1 cellular context compared by ENCODE assay signal in genomic region chr19:3243851-3244700, GRCh38.
A peak's percentile ranks its signal among the peaks of the same experiment; 100 is the strongest.
TF ChIP-seq lines count a peak whose summit lies in the region.

No MANE protein-coding gene starts in this region.

TF ChIP-seq in HepG2, 621 proteins besides CTCF, POLR2A, EP300 and RAD21 (continued from another document):
- TF ChIP-seq ZNF800 (CRISPR knock-in tag; IDR thresholded peaks at IDR 0.05) (no peak), ZNF660 (CRISPR knock-in tag; IDR thresholded peaks at IDR 0.05; ENCODE audit: borderline replicate concordance, low read depth) (0 out of 2 replicates have a peak, but pooled peaks have one; percentile 40), ZNF768 (CRISPR knock-in tag; IDR thresholded peaks at IDR 0.05) (no peak), NFIB (CRISPR knock-in tag; IDR thresholded peaks at IDR 0.05; ENCODE audit: borderline replicate concordance) (no peak), ZBTB20 (CRISPR knock-in tag; IDR thresholded peaks at IDR 0.05; ENCODE audit: borderline replicate concordance, low read depth) (no peak; the same call in 1 of the 2 replicates), ZNF205 (CRISPR knock-in tag; IDR thresholded peaks at IDR 0.05) (no peak), ZFYVE20 (CRISPR knock-in tag; IDR thresholded peaks at IDR 0.05; ENCODE audit: borderline replicate concordance, low read depth) (no peak), ZNF577 (CRISPR knock-in tag; IDR thresholded peaks at IDR 0.05; ENCODE audit: borderline replicate concordance, low read depth) (no peak), HIC2 (CRISPR knock-in tag; IDR thresholded peaks at IDR 0.05; ENCODE audit: low read depth) (no peak), ZNF225 (CRISPR knock-in tag; IDR thresholded peaks at IDR 0.05) (no peak; the same call in 1 of the 2 replicates), RFX5 (IDR thresholded peaks at IDR 0.05; ENCODE audit: low read depth, low read length) (no peak), ZFP41 (CRISPR knock-in tag; IDR thresholded peaks at IDR 0.05; ENCODE audit: borderline replicate concordance) (no peak), ATF6 (CRISPR knock-in tag; conservative IDR thresholded peaks at IDR 0.05) (no peak)
- TF ChIP-seq, protein P1, sequence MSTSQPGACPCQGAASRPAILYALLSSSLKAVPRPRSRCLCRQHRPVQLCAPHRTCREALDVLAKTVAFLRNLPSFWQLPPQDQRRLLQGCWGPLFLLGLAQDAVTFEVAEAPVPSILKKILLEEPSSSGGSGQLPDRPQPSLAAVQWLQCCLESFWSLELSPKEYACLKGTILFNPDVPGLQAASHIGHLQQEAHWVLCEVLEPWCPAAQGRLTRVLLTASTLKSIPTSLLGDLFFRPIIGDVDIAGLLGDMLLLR (CRISPR knock-in tag; IDR thresholded peaks at IDR 0.05) = no peak
- TF ChIP-seq, protein P2, sequence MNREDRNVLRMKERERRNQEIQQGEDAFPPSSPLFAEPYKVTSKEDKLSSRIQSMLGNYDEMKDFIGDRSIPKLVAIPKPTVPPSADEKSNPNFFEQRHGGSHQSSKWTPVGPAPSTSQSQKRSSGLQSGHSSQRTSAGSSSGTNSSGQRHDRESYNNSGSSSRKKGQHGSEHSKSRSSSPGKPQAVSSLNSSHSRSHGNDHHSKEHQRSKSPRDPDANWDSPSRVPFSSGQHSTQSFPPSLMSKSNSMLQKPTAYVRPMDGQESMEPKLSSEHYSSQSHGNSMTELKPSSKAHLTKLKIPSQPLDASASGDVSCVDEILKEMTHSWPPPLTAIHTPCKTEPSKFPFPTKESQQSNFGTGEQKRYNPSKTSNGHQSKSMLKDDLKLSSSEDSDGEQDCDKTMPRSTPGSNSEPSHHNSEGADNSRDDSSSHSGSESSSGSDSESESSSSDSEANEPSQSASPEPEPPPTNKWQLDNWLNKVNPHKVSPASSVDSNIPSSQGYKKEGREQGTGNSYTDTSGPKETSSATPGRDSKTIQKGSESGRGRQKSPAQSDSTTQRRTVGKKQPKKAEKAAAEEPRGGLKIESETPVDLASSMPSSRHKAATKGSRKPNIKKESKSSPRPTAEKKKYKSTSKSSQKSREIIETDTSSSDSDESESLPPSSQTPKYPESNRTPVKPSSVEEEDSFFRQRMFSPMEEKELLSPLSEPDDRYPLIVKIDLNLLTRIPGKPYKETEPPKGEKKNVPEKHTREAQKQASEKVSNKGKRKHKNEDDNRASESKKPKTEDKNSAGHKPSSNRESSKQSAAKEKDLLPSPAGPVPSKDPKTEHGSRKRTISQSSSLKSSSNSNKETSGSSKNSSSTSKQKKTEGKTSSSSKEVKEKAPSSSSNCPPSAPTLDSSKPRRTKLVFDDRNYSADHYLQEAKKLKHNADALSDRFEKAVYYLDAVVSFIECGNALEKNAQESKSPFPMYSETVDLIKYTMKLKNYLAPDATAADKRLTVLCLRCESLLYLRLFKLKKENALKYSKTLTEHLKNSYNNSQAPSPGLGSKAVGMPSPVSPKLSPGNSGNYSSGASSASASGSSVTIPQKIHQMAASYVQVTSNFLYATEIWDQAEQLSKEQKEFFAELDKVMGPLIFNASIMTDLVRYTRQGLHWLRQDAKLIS (CRISPR knock-in tag; IDR thresholded peaks at IDR 0.05) = no peak
- TF ChIP-seq, protein P3, sequence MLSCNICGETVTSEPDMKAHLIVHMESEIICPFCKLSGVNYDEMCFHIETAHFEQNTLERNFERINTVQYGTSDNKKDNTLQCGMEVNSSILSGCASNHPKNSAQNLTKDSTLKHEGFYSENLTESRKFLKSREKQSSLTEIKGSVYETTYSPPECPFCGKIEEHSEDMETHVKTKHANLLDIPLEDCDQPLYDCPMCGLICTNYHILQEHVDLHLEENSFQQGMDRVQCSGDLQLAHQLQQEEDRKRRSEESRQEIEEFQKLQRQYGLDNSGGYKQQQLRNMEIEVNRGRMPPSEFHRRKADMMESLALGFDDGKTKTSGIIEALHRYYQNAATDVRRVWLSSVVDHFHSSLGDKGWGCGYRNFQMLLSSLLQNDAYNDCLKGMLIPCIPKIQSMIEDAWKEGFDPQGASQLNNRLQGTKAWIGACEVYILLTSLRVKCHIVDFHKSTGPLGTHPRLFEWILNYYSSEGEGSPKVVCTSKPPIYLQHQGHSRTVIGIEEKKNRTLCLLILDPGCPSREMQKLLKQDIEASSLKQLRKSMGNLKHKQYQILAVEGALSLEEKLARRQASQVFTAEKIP (CRISPR knock-in tag; IDR thresholded peaks at IDR 0.05; ENCODE audit: borderline replicate concordance) = no peak
